Comparison of ENCODE assay signal across 1 cellular context in the genomic region with DNA sequence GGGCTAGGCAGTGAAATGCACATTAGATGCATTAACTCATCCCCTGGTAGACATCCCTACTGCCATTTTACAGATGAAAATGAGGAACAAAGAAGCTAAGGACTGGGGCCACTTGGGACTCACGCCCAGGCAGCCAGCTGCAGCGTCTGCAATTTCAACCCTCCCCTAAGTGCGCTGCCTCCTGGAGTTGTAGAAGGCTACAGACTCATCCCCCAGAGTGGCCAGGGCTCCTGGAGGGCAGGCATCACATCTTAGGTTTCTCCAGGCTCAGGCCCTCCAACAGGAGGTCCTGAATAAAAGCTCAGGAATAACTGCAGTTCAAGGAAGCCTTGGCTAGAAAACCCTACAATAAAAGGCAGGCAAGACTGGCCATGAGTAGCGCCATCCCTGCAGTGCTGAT.
TF ChIP-seq lines count a peak whose summit lies in the region.

No MANE protein-coding gene starts in this region.

TF ChIP-seq in GM12878, 131 proteins besides CTCF, POLR2A, EP300 and RAD21 (continued from another document):
- TF ChIP-seq, protein P1, sequence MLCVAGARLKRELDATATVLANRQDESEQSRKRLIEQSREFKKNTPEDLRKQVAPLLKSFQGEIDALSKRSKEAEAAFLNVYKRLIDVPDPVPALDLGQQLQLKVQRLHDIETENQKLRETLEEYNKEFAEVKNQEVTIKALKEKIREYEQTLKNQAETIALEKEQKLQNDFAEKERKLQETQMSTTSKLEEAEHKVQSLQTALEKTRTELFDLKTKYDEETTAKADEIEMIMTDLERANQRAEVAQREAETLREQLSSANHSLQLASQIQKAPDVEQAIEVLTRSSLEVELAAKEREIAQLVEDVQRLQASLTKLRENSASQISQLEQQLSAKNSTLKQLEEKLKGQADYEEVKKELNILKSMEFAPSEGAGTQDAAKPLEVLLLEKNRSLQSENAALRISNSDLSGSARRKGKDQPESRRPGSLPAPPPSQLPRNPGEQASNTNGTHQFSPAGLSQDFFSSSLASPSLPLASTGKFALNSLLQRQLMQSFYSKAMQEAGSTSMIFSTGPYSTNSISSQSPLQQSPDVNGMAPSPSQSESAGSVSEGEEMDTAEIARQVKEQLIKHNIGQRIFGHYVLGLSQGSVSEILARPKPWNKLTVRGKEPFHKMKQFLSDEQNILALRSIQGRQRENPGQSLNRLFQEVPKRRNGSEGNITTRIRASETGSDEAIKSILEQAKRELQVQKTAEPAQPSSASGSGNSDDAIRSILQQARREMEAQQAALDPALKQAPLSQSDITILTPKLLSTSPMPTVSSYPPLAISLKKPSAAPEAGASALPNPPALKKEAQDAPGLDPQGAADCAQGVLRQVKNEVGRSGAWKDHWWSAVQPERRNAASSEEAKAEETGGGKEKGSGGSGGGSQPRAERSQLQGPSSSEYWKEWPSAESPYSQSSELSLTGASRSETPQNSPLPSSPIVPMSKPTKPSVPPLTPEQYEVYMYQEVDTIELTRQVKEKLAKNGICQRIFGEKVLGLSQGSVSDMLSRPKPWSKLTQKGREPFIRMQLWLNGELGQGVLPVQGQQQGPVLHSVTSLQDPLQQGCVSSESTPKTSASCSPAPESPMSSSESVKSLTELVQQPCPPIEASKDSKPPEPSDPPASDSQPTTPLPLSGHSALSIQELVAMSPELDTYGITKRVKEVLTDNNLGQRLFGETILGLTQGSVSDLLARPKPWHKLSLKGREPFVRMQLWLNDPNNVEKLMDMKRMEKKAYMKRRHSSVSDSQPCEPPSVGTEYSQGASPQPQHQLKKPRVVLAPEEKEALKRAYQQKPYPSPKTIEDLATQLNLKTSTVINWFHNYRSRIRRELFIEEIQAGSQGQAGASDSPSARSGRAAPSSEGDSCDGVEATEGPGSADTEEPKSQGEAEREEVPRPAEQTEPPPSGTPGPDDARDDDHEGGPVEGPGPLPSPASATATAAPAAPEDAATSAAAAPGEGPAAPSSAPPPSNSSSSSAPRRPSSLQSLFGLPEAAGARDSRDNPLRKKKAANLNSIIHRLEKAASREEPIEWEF (IDR thresholded peaks at IDR 0.05; ENCODE audit: insufficient replicate concordance, low read depth, low read length), result no peak
- TF ChIP-seq SREBF2 (IDR thresholded peaks at IDR 0.05; ENCODE audit: low read length), result no peak
- TF ChIP-seq BCL11A (IDR thresholded peaks at IDR 0.05; ENCODE audit: low read depth, low read length), result no peak
- TF ChIP-seq KDM1A (IDR thresholded peaks at IDR 0.05; ENCODE audit: borderline replicate concordance), result no peak
- TF ChIP-seq ETV6 (conservative IDR thresholded peaks at IDR 0.05 in 1 of 2, IDR thresholded peaks at IDR 0.05 in 1 of 2; ENCODE audit: borderline replicate concordance in 1 of 2, low read depth in 1 of 2), result no peak
- TF ChIP-seq, protein P2, sequence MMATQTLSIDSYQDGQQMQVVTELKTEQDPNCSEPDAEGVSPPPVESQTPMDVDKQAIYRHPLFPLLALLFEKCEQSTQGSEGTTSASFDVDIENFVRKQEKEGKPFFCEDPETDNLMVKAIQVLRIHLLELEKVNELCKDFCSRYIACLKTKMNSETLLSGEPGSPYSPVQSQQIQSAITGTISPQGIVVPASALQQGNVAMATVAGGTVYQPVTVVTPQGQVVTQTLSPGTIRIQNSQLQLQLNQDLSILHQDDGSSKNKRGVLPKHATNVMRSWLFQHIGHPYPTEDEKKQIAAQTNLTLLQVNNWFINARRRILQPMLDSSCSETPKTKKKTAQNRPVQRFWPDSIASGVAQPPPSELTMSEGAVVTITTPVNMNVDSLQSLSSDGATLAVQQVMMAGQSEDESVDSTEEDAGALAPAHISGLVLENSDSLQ (IDR thresholded peaks at IDR 0.05), result no peak
- no peak for TF ChIP-seq TAF1 (IDR thresholded peaks at IDR 0.05; ENCODE audit: borderline replicate concordance, low read depth, low read length)
TF ChIP-seq in GM12878: peak in this region for 0.
